8 cellular contexts compared by ENCODE assay signal in genomic region chr11:17276236-17277023, GRCh38. TPM values are rescaled to one million over a fixed set of nuclear protein-coding genes. Genes with fewer than 3 reads are reported as not detected.
DNase-seq lines count a peak whose midpoint lies in the region; ATAC-seq, FAIRE-seq and TF ChIP-seq lines count a peak whose summit lies in the region.

NUCB2 (plus strand) TSS chr11:17276739; CDS start chr11:17295324, 18,585 bp downstream.

- no peaks in the 10 kb centered on the region for H4K20me1 ChIP-seq in HepG2 (ENCODE audit: insufficient read depth, low read length)

- H3K27ac ChIP-seq in HepG2 (ENCODE audit: extremely low read length, insufficient read depth, low read length): peak within 1 kb of the TSS; percentile 87

- no peak for TF ChIP-seq CTCF in CD14-positive monocyte (IDR thresholded peaks at IDR 0.05)
- peak; percentile 19; the same call in 1 of the 2 replicates for TF ChIP-seq CTCF in HepG2 (CRISPR knock-in tag; IDR thresholded peaks at IDR 0.05)

- no peak for TF ChIP-seq EP300 in HepG2 (IDR thresholded peaks at IDR 0.05; ENCODE audit: low read depth in 2 of 2, low read length in 2 of 2)
- TF ChIP-seq EP300 in HepG2 (CRISPR knock-in tag; IDR thresholded peaks at IDR 0.05; ENCODE audit: borderline replicate concordance): no peak

- CTCF ChIA-PET in HepG2 (lab: Yijun Ruan, JAX; ENCODE audit: low intra/inter-chr PET ratio, low total read pairs): no interaction called here

- no peaks in the 10 kb centered on the region for H3K79me2 ChIP-seq in HepG2 (ENCODE audit: insufficient read depth, low read length)

- in situ Hi-C loops in HepG2 (cut with HindIII; ENCODE audit: extremely low pct_ligation_motif_present, low pct_unique_long_range_greater_than_20kb): no loop called here

- peaks cover 47% of the 10 kb centered on the region for H3K4me1 ChIP-seq in HepG2 (ENCODE audit: insufficient read depth, low read length)

- intact Hi-C loops in CD14-positive monocyte (cut with micrococcal nuclease): loop anchor here (5.0 kb wide), 4 partner anchors 64 to 199 kb away; partner anchors contain the start of genes NCR3LG1 (in 1 of the 2), PIK3C2A (in 1 of the 2) and RPS13 (in 1 of the 2)
- intact Hi-C loops in HepG2 (cut with micrococcal nuclease; ENCODE audit: unreplicated experiment): loop anchor here (2.0 kb wide), 2 partner anchors 68 to 76 kb away; no protein-coding TSS in a partner anchor

- BruUV-seq in HepG2 (replicated peaks; lab: Mats Ljungman, UMichigan): no TSS peak

- H3K4me1 Mint-ChIP-seq in CD14-positive monocyte: peaks cover 55% of the 10 kb centered on the region

- peak within 1 kb of the TSS; percentile 87 for H2AFZ ChIP-seq in HepG2 (ENCODE audit: low read length)

- no peaks in the 10 kb centered on the region for H3K36me3 ChIP-seq in HepG2 (replicated peaks in 1 of 2; ENCODE audit: control insufficient read depth in 1 of 2, insufficient read depth in 2 of 2, low read length in 2 of 2)

- WGBS in HepG2 (ENCODE audit: low lambda C conversion rate): 0% methylated on average over 35 of the region's 75 CpGs

- peak; percentile 93 for DNase-seq in CD14-positive monocyte (ENCODE audit: low spot score)
- DNase-seq in NCI-H82 (lab: John Stamatoyannopoulos, UW): peak; percentile 97
- peak; percentile 95 to 96 for DNase-seq in activated CD4-positive, alpha-beta T cell treated with anti-CD3 and anti-CD28 coated beads, Interleukin-2, amount 50 U/mL, for 48 hours
- peak; percentile 82 to 99 for DNase-seq in dermis microvascular lymphatic vessel endothelial cell (ENCODE audit: low read depth in 2 of 2)
- DNase-seq in HepG2 (ENCODE audit: low spot score): peak; percentile 91
- peak; percentile 96 for DNase-seq in stimulated activated CD4-positive, alpha-beta T cell treated with anti-CD3 and anti-CD28 coated beads, Interleukin-4, amount 100 ng/mL, for 1 hour

- H3K9me3 ChIP-seq in HepG2 (ENCODE audit: low read length): no peaks in the 10 kb centered on the region

- no peaks in the 10 kb centered on the region for H3K36me3 Mint-ChIP-seq in CD14-positive monocyte

- peak within 1 kb of the TSS; percentile 91 for H3K4me2 ChIP-seq in HepG2 (ENCODE audit: low read depth, low read length)

- peak; percentile 87 to 88 for TF ChIP-seq POLR2A in HepG2 (IDR thresholded peaks at IDR 0.05; ENCODE audit: insufficient read depth in 1 of 2, low read depth in 2 of 2, low read length in 2 of 2)

- H3K27me3 ChIP-seq in HepG2 (ENCODE audit: control insufficient read depth in 1 of 2, insufficient read depth in 2 of 2, low read length in 2 of 2): no peaks in the 10 kb centered on the region; a peak in 1 of 5 replicates

- peak; percentile 48 for FAIRE-seq in HepG2 (lab: Jason Lieb, UNC)

- H3K27me3 Mint-ChIP-seq in CD14-positive monocyte (ENCODE audit: low read depth in 3 of 3): peaks cover 0 to 1% (median 1%) of the 10 kb centered on the region in 3 donors

- H3K9ac ChIP-seq in HepG2 (ENCODE audit: insufficient read depth, low read depth, low read length): peak within 1 kb of the TSS; percentile 85

- ATAC-seq in GM19397 (IDR thresholded peaks at IDR 0.05; ENCODE audit: unreplicated experiment): peak; percentile 99
- ATAC-seq in HG03571 (IDR thresholded peaks at IDR 0.05; ENCODE audit: unreplicated experiment): peak; percentile 98
- peak; percentile 95 for ATAC-seq in HepG2

- peaks cover 0 to 2% (median 0%) of the 10 kb centered on the region in 7 donors for H3K9me3 Mint-ChIP-seq in CD14-positive monocyte

- POLR2A ChIA-PET in HepG2 (lab: Yijun Ruan, JAX): interaction anchor here (0.6 to 4.2 kb wide), 4 partner anchors 58 to 77 kb away, joined by 3 to 13 read pairs (median 6); partner anchors contain the start of genes NCR3LG1 and PIK3C2A

- peak within 1 kb of the TSS; percentile 90 to 95 for H3K4me3 Mint-ChIP-seq in CD14-positive monocyte

- TF ChIP-seq RAD21 in HepG2 (CRISPR knock-in tag; IDR thresholded peaks at IDR 0.05): no peak

- peak within 1 kb of the TSS; percentile 83 to 96 (median 90) for H3K27ac Mint-ChIP-seq in CD14-positive monocyte

- H3K4me3 ChIP-seq in HepG2 (replicated peaks in 1 of 3; ENCODE audit: insufficient read depth in 1 of 3, low read depth in 2 of 3, low read length in 3 of 3): peak within 1 kb of the TSS; percentile 83 to 95 (median 87)

TF ChIP-seq in HepG2, 621 proteins besides CTCF, POLR2A, EP300 and RAD21 (continues in another document):
- peak; percentile 41; the same call in 1 of the 2 replicates for TF ChIP-seq SNAPC5 (CRISPR knock-in tag; IDR thresholded peaks at IDR 0.05; ENCODE audit: borderline replicate concordance)
- TF ChIP-seq NFKB2 (CRISPR knock-in tag; IDR thresholded peaks at IDR 0.05; ENCODE audit: borderline replicate concordance): peak; percentile 28
- no peak for TF ChIP-seq ZNF260 (CRISPR knock-in tag; IDR thresholded peaks at IDR 0.05; ENCODE audit: borderline replicate concordance, low read depth)
- no peak; the same call in 1 of the 2 replicates for TF ChIP-seq ARNTL (CRISPR knock-in tag; IDR thresholded peaks at IDR 0.05)
- TF ChIP-seq HOXD1 (CRISPR knock-in tag; IDR thresholded peaks at IDR 0.05): 0 out of 2 replicates have a peak, but pooled peaks have one; percentile 61
- TF ChIP-seq NFYC (CRISPR knock-in tag; IDR thresholded peaks at IDR 0.05): peak; percentile 98
- no peak for TF ChIP-seq KLF13 (CRISPR knock-in tag; IDR thresholded peaks at IDR 0.05)
- no peak for TF ChIP-seq ZNF615 (CRISPR knock-in tag; IDR thresholded peaks at IDR 0.05; ENCODE audit: borderline replicate concordance)
- no peak for TF ChIP-seq CSRNP1 (CRISPR knock-in tag; IDR thresholded peaks at IDR 0.05)
- TF ChIP-seq SSRP1 (CRISPR knock-in tag; IDR thresholded peaks at IDR 0.05): no peak
- no peak for TF ChIP-seq HHEX (CRISPR knock-in tag; IDR thresholded peaks at IDR 0.05)
- 0 out of 2 replicates have a peak, but pooled peaks have one; percentile 14 for TF ChIP-seq ZNF589 (CRISPR knock-in tag; conservative IDR thresholded peaks at IDR 0.05)
- 0 out of 2 replicates have a peak, but pooled peaks have one; percentile 51 for TF ChIP-seq ZBTB8A (CRISPR knock-in tag; IDR thresholded peaks at IDR 0.05; ENCODE audit: borderline replicate concordance, low read depth)
- 0 out of 2 replicates have a peak, but pooled peaks have one; percentile 58 for TF ChIP-seq ZNF44 (CRISPR knock-in tag; IDR thresholded peaks at IDR 0.05)
- TF ChIP-seq ZNF784 (CRISPR knock-in tag; IDR thresholded peaks at IDR 0.05; ENCODE audit: borderline replicate concordance): peak; percentile 85
- peak; percentile 12 for TF ChIP-seq SKI (IDR thresholded peaks at IDR 0.05; ENCODE audit: partially characterized antibody)
- TF ChIP-seq REL (CRISPR knock-in tag; conservative IDR thresholded peaks at IDR 0.05): no peak
- no peak for TF ChIP-seq ISL2 (CRISPR knock-in tag; IDR thresholded peaks at IDR 0.05)

RNA-seq across cellular contexts. Expression of gene NUCB2, which starts in this region (rescaled TPM):
- 10 to 100 TPM; 31.4 to 41.3 TPM for polyA plus RNA-seq in CD14-positive monocyte
- 29.8 and 38.8 TPM in 2 replicates for total RNA-seq in dermis microvascular lymphatic vessel endothelial cell
- total RNA-seq in HepG2 (2016; rRNA removed; fragmentation: Illumina TruSeq; extraction: Trizol): 51.7 and 82.4 TPM in 2 replicates
- total RNA-seq in HepG2 (2016; cell fraction: cytosol; rRNA removed; fragmentation: Illumina TruSeq; extraction: Trizol; ENCODE audit: low read depth): 12.8 and 18.2 TPM in 2 replicates
- 53.2 and 84.3 TPM in 2 replicates for total RNA-seq in HepG2 (2016; cell fraction: insoluble cytoplasmic fraction; rRNA removed; fragmentation: Illumina TruSeq; extraction: Trizol)
- 22.0 and 25.9 TPM in 2 replicates for total RNA-seq in HepG2 (2016; cell fraction: membrane; rRNA removed; fragmentation: Illumina TruSeq; extraction: Trizol)
- 61.4 and 67.1 TPM in 2 replicates for total RNA-seq in HepG2 (2016; cell fraction: nucleus; rRNA removed; fragmentation: Illumina TruSeq; extraction: Trizol)
- polyA plus RNA-seq in HepG2 (2011; rRNA removed): 28.1 and 54.2 TPM in 2 replicates
- polyA plus RNA-seq in HepG2 (2011; cell fraction: cytosol; rRNA removed): 16.3 and 21.6 TPM in 2 replicates
- polyA plus RNA-seq in HepG2 (2011; cell fraction: nucleus; rRNA removed): 5.9 and 6.4 TPM in 2 replicates
- polyA plus RNA-seq in HepG2 (2012): 41.1 and 53.2 TPM in 2 replicates
- polyA plus RNA-seq in HepG2 (2016; cell fraction: cytosol; fragmentation: Illumina TruSeq; extraction: Trizol; ENCODE audit: low read depth): 15.9 and 16.0 TPM in 2 replicates
- 52.8 and 57.8 TPM in 2 replicates for polyA plus RNA-seq in HepG2 (2016; cell fraction: insoluble cytoplasmic fraction; fragmentation: Illumina TruSeq; extraction: Trizol; ENCODE audit: low read depth)
- 14.5 and 18.2 TPM in 2 replicates for polyA plus RNA-seq in HepG2 (2016; cell fraction: membrane; fragmentation: Illumina TruSeq; extraction: Trizol; ENCODE audit: low read depth)
- polyA plus RNA-seq in HepG2 (2016; cell fraction: nucleus; fragmentation: Illumina TruSeq; extraction: Trizol; ENCODE audit: insufficient read depth, low read depth): 83.7 and 90.3 TPM in 2 replicates
- 10.2 and 12.9 TPM in 2 replicates for polyA minus RNA-seq in HepG2 (2011; rRNA and poly(A)+ RNA removed; ENCODE audit: low replicate concordance)
- 21.3 and 25.6 TPM in 2 replicates for polyA minus RNA-seq in HepG2 (2011; cell fraction: cytosol; rRNA and poly(A)+ RNA removed)
- polyA minus RNA-seq in HepG2 (2011; cell fraction: nucleus; rRNA and poly(A)+ RNA removed): 18.9 and 21.6 TPM in 2 replicates

Comparison
In these comparisons a context has a peak if more than half of its experiments do, and no peak if none do; other contexts are left out.
1. Peak in every context shown above with its lines: DNase-seq, ATAC-seq, H3K4me3 ChIP-seq and H3K27ac ChIP-seq.